Comparison of ENCODE assay signal across 1 cellular context in genomic region chr17:32007463-32008298, GRCh38.
TF ChIP-seq lines count a peak whose summit lies in the region.

No MANE protein-coding gene starts in this region.

TF ChIP-seq in HEK293, 187 proteins besides CTCF, POLR2A, EP300 and RAD21 (continued from another document and continues in another):
- TF ChIP-seq ELK4 (IDR thresholded peaks at IDR 0.05; ENCODE audit: borderline replicate concordance, low read depth, low read length) (no peak), ZNF473 (tag by site-specific recombination; IDR thresholded peaks at IDR 0.05) (no peak), ZNF837 (tag by site-specific recombination; IDR thresholded peaks at IDR 0.05) (no peak), ZEB2 (tag by site-specific recombination; IDR thresholded peaks at IDR 0.05) (peak; percentile 66), BCL11A (tag by site-specific recombination; IDR thresholded peaks at IDR 0.05; ENCODE audit: low read depth) (no peak), ZFP41 (tag by site-specific recombination; IDR thresholded peaks at IDR 0.05; ENCODE audit: borderline replicate concordance) (no peak), ZNF544 (tag by site-specific recombination; IDR thresholded peaks at IDR 0.05) (no peak), HOXC10 (CRISPR knock-in tag; IDR thresholded peaks at IDR 0.05) (no peak), KLF1 (tag by site-specific recombination; IDR thresholded peaks at IDR 0.05) (peak; percentile 21; the same call in 1 of the 2 replicates), ZBTB49 (tag by site-specific recombination; IDR thresholded peaks at IDR 0.05; ENCODE audit: low read depth) (no peak), ZNF174 (tag by site-specific recombination; IDR thresholded peaks at IDR 0.05) (no peak), ZNF624 (tag by site-specific recombination; IDR thresholded peaks at IDR 0.05) (no peak), ZNF394 (tag by site-specific recombination; IDR thresholded peaks at IDR 0.05; ENCODE audit: borderline replicate concordance) (peak; percentile 98), ZXDB (tag by site-specific recombination; IDR thresholded peaks at IDR 0.05) (no peak), ZNF324 (tag by site-specific recombination; IDR thresholded peaks at IDR 0.05) (no peak), ZNF449 (tag by site-specific recombination; IDR thresholded peaks at IDR 0.05) (no peak), ZNF792 (tag by site-specific recombination; IDR thresholded peaks at IDR 0.05) (no peak), ZNF302 (tag by site-specific recombination; IDR thresholded peaks at IDR 0.05; ENCODE audit: low read depth) (no peak), GLIS2 (tag by site-specific recombination; IDR thresholded peaks at IDR 0.05) (no peak), PBX3 (CRISPR knock-in tag; IDR thresholded peaks at IDR 0.05) (no peak), PRDM1 (tag by site-specific recombination; IDR thresholded peaks at IDR 0.05) (no peak), SP7 (tag by site-specific recombination; IDR thresholded peaks at IDR 0.05) (peak; percentile 51), ZNF214 (tag by site-specific recombination; IDR thresholded peaks at IDR 0.05; ENCODE audit: borderline replicate concordance) (no peak), ZNF777 (tag by site-specific recombination; IDR thresholded peaks at IDR 0.05; ENCODE audit: borderline replicate concordance) (no peak), ZNF596 (tag by site-specific recombination; IDR thresholded peaks at IDR 0.05) (no peak), SP3 (tag by site-specific recombination; IDR thresholded peaks at IDR 0.05) (peak; percentile 49), ZNF157 (tag by site-specific recombination; IDR thresholded peaks at IDR 0.05) (no peak), ZNF843 (tag by site-specific recombination; IDR thresholded peaks at IDR 0.05) (no peak), KLF16 (tag by site-specific recombination; IDR thresholded peaks at IDR 0.05) (no peak), ZNF645 (tag by site-specific recombination; IDR thresholded peaks at IDR 0.05) (no peak), ZNF629 (tag by site-specific recombination; IDR thresholded peaks at IDR 0.05) (peak; percentile 38), ZNF488 (tag by site-specific recombination; IDR thresholded peaks at IDR 0.05) (no peak), PRDM4 (tag by site-specific recombination; IDR thresholded peaks at IDR 0.05) (0 out of 2 replicates have a peak, but pooled peaks have one; percentile 47), ZNF747 (tag by site-specific recombination; IDR thresholded peaks at IDR 0.05) (no peak), ZNF112 (tag by site-specific recombination; IDR thresholded peaks at IDR 0.05) (no peak), ZNF274 (IDR thresholded peaks at IDR 0.05; ENCODE audit: low read length) (no peak), ZNF274 (tag by site-specific recombination; IDR thresholded peaks at IDR 0.05; ENCODE audit: borderline replicate concordance) (no peak), ZNF677 (tag by site-specific recombination; IDR thresholded peaks at IDR 0.05) (0 out of 2 replicates have a peak, but pooled peaks have one; percentile 47), ZNF16 (tag by site-specific recombination; IDR thresholded peaks at IDR 0.05; ENCODE audit: low read depth) (no peak), ZNF202 (tag by site-specific recombination; IDR thresholded peaks at IDR 0.05; ENCODE audit: borderline replicate concordance) (no peak), ZNF639 (tag by site-specific recombination; IDR thresholded peaks at IDR 0.05) (no peak), BCL6B (tag by site-specific recombination; IDR thresholded peaks at IDR 0.05) (no peak), ZNF248 (tag by site-specific recombination; IDR thresholded peaks at IDR 0.05) (no peak), ZNF501 (tag by site-specific recombination; IDR thresholded peaks at IDR 0.05) (peak; percentile 54; the same call in 1 of the 2 replicates), PATZ1 (tag by site-specific recombination; IDR thresholded peaks at IDR 0.05) (peak; percentile 80), HOXD13 (CRISPR knock-in tag; IDR thresholded peaks at IDR 0.05; ENCODE audit: borderline replicate concordance) (no peak), ZSCAN30 (tag by site-specific recombination; IDR thresholded peaks at IDR 0.05) (no peak), ZNF785 (tag by site-specific recombination; IDR thresholded peaks at IDR 0.05) (no peak), ZNF692 (tag by site-specific recombination; IDR thresholded peaks at IDR 0.05) (peak; percentile 41; the same call in 1 of the 2 replicates)
